ENCODE assay signal across 16 cellular contexts in the genomic region with DNA sequence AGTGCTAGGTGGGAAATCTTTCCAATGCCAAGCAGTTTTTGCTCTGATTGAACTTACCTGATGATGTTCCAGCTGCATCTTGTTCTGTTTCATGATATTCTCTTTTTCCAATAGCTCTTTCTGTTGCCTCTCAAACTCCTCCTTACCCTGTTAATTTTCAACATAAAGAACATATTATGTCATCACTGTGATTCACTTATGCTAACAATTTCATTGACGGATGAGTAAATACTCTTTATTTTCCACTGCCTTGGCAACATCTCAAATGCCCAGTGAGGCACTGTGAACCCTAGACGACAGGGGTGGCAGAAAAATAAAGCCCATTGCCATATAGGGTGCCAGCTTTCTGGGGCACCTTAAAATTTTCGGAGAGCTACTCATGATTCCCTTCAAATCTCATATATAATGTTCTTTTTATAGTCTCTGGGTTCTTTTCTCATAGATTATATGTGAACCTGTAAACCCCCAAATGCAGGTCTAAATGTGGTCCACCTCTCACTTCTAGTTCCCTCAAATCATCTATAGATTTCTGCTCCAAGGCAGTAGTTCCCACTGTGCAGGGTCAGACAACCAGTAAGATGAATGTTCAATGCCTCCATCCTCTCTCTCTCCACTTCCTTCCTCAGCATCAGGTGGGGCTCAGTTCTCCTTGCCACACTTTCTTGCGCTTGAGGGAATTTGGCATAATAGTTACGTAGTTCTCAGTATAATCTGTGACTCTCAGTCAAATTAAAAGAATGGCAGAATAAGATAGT. TPM values are rescaled to one million over a fixed set of nuclear protein-coding genes. Genes with fewer than 3 reads are reported as not detected.
DNase-seq lines count a peak whose midpoint lies in the region; ATAC-seq and TF ChIP-seq lines count a peak whose summit lies in the region.
"Had no signal": no experiment of that assay in that cellular context is flagged by ENCODE, and none has a peak within 500 bp of the region (broad histone marks: within the 10 kb centered on the region; RNA-seq: fewer than 3 reads in every experiment).

No MANE protein-coding gene starts in this region.

- H3K4me1 ChIP-seq in esophagus muscularis mucosa, result no peaks in the 10 kb centered on the region
- H3K4me1 ChIP-seq in neural progenitor cell, result peaks cover 8% of the 10 kb centered on the region
- H3K4me1 ChIP-seq: upper lobe of right lung had no signal

- intact Hi-C loops in Calu3 (cut with micrococcal nuclease; ENCODE audit: unreplicated experiment) (no loop called here), esophagus muscularis mucosa (cut with DNase I) (no loop called here)

- BruUV-seq in Calu3 (replicated peaks; lab: Mats Ljungman, UMichigan), result no TSS peak

- TF ChIP-seq CTCF in Calu3 (IDR thresholded peaks at IDR 0.05; ENCODE audit: unreplicated experiment), result no peak
- TF ChIP-seq CTCF in esophagus muscularis mucosa (IDR thresholded peaks at IDR 0.05), result no peak
- TF ChIP-seq CTCF in osteocyte (IDR thresholded peaks at IDR 0.05), result no peak
- TF ChIP-seq CTCF in neural progenitor cell (IDR thresholded peaks at IDR 0.05), result no peak

- H3K9me3 Mint-ChIP-seq in Calu3 (ENCODE audit: low read depth, unreplicated experiment) (no peaks in the 10 kb centered on the region), osteocyte (ENCODE audit: unreplicated experiment) (no peaks in the 10 kb centered on the region), neural progenitor cell (no peaks in the 10 kb centered on the region)
- H3K9me3 Mint-ChIP-seq: CD4-positive, alpha-beta T cell had no signal

- no peaks in the 10 kb centered on the region for H3K27me3 ChIP-seq in esophagus muscularis mucosa
- H3K27me3 ChIP-seq in neural progenitor cell, result no peaks in the 10 kb centered on the region
- H3K27me3 ChIP-seq: upper lobe of right lung had no signal

- 85% methylated on average over 5 of the region's 5 CpGs for WGBS in esophagus muscularis mucosa

- CTCF ChIA-PET in Calu3 (lab: Charles Lee), result interaction anchor here (0.7 to 1.0 kb wide), 3 partner anchors 9 to 43 kb away, joined by 3 to 9 read pairs (median 3); no protein-coding TSS in a partner anchor

- peaks cover 20% of the 10 kb centered on the region for H3K4me1 Mint-ChIP-seq in Calu3 (ENCODE audit: low read depth, unreplicated experiment)
- H3K4me1 Mint-ChIP-seq in osteocyte (ENCODE audit: unreplicated experiment), result peaks cover 9% of the 10 kb centered on the region
- H3K4me1 Mint-ChIP-seq in neural progenitor cell, result peaks cover 2% of the 10 kb centered on the region

- DNase-seq in Calu3 (peak; percentile 39), RKO (ENCODE audit: low spot score) (peak; percentile 14), esophagus muscularis mucosa (ENCODE audit: extremely low spot score) (peak; percentile 37), osteocyte (ENCODE audit: extremely low spot score, unreplicated experiment) (peak; percentile 19), GM19238 (ENCODE audit: insufficient read length, low spot score) (no peak), neural progenitor cell (ENCODE audit: low spot score) (no peak)
- DNase-seq in stimulated activated naive CD4-positive, alpha-beta T cell treated with Interleukin-2 at 50 U/mL for 16 hours (lab: John Stamatoyannopoulos, UW), result no peak
- DNase-seq: activated CD4-positive, alpha-beta T cell treated with anti-CD3 and anti-CD28 coated beads for 1 hour; activated effector memory CD4-positive, alpha-beta T cell treated with anti-CD3 and anti-CD28 coated beads, Interleukin-2, amount 50 U/mL, for 16 hours; CD4-positive, alpha-beta T cell; cortex of kidney; lower lobe of right lung; NCI-H2227 treated with DMSO at 0.1 percent for 48 hours; upper lobe of right lung had no signal

- no peaks in the 10 kb centered on the region for H3K79me2 ChIP-seq in neural progenitor cell (ENCODE audit: low read depth)

- H3K36me3 ChIP-seq in esophagus muscularis mucosa (peaks cover 40 to 99% (median 80%) of the 10 kb centered on the region in 4 donors), neural progenitor cell (no peaks in the 10 kb centered on the region)

- H3K4me2 ChIP-seq in neural progenitor cell, result no peak overlapping the region

- peaks cover 34% of the 10 kb centered on the region for H3K36me3 Mint-ChIP-seq in Calu3 (ENCODE audit: insufficient read depth, unreplicated experiment)
- peaks cover 38% of the 10 kb centered on the region for H3K36me3 Mint-ChIP-seq in osteocyte (ENCODE audit: unreplicated experiment)
- H3K36me3 Mint-ChIP-seq in neural progenitor cell, result peaks cover 82% of the 10 kb centered on the region

- no peak for TF ChIP-seq POLR2A in esophagus muscularis mucosa (IDR thresholded peaks at IDR 0.05; ENCODE audit: low read depth)

- H3F3A ChIP-seq in neural progenitor cell (ENCODE audit: low read depth), result peaks cover 8% of the 10 kb centered on the region

- no peaks in the 10 kb centered on the region for H3K27me3 Mint-ChIP-seq in Calu3 (ENCODE audit: unreplicated experiment)
- no peaks in the 10 kb centered on the region for H3K27me3 Mint-ChIP-seq in osteocyte (ENCODE audit: unreplicated experiment)
- H3K27me3 Mint-ChIP-seq in neural progenitor cell (ENCODE audit: insufficient read depth, low read depth), result peaks cover 2% of the 10 kb centered on the region
- H3K27me3 Mint-ChIP-seq: CD4-positive, alpha-beta T cell had no signal

- peak overlapping the region; percentile 42 for H3K4me3 Mint-ChIP-seq in Calu3 (ENCODE audit: low read depth, unreplicated experiment)
- no peak overlapping the region for H3K4me3 Mint-ChIP-seq in osteocyte (ENCODE audit: unreplicated experiment)
- H3K4me3 Mint-ChIP-seq in neural progenitor cell, result no peak overlapping the region
- H3K4me3 Mint-ChIP-seq: CD4-positive, alpha-beta T cell had no signal

- H3K9ac ChIP-seq in neural progenitor cell, result no peak overlapping the region

- H2AFZ ChIP-seq in neural progenitor cell (replicated peaks), result no peak overlapping the region

- H4K20me1 ChIP-seq in neural progenitor cell (ENCODE audit: low read depth), result no peaks in the 10 kb centered on the region

- no peaks in the 10 kb centered on the region for H3K9me3 ChIP-seq in esophagus muscularis mucosa
- no peaks in the 10 kb centered on the region for H3K9me3 ChIP-seq in neural progenitor cell (ENCODE audit: low read depth)
- H3K9me3 ChIP-seq: lower lobe of right lung, upper lobe of right lung had no signal

- ATAC-seq in GM21423 (IDR thresholded peaks at IDR 0.05; ENCODE audit: unreplicated experiment), result no peak
- ATAC-seq: upper lobe of right lung had no signal

- TF ChIP-seq EP300 in esophagus muscularis mucosa (IDR thresholded peaks at IDR 0.05), result no peak

- H3K4me3 ChIP-seq in esophagus muscularis mucosa, result no peak overlapping the region
- no peak overlapping the region for H3K4me3 ChIP-seq in neural progenitor cell
- H3K4me3 ChIP-seq: lower lobe of right lung, SK-N-MC, upper lobe of right lung had no signal

- H3K27ac Mint-ChIP-seq in Calu3 (ENCODE audit: unreplicated experiment), result peak overlapping the region; percentile 95
- peak overlapping the region; percentile 72 for H3K27ac Mint-ChIP-seq in osteocyte (ENCODE audit: unreplicated experiment)
- no peak overlapping the region for H3K27ac Mint-ChIP-seq in neural progenitor cell
- H3K27ac Mint-ChIP-seq: CD4-positive, alpha-beta T cell had no signal

- H3K27ac ChIP-seq in esophagus muscularis mucosa (replicated peaks in 1 of 4), result no peak overlapping the region
- no peak overlapping the region for H3K27ac ChIP-seq in neural progenitor cell
- H3K27ac ChIP-seq: lower lobe of right lung, SK-N-MC, upper lobe of right lung had no signal

RNA-seq across cellular contexts. Expression of gene NEDD9, which starts 44.1 kb away (rescaled TPM):
- total RNA-seq in Calu3 (2022) (18.2 and 28.1 TPM in 2 replicates), esophagus muscularis mucosa (10 to 100 TPM; 18.3 to 47.2 (median 32.9) TPM), osteocyte (8.8 and 10.3 TPM in 2 replicates), neural progenitor cell (ENCODE audit: low replicate concordance) (4.9 and 8.2 TPM in 2 replicates)

Comparison
In these comparisons a context has a peak if more than half of its experiments do, and no peak if none do; other contexts are left out.
1. DNase-seq: peak in Calu3 (single experiment), RKO (single experiment), esophagus muscularis mucosa (single experiment) and osteocyte (single experiment); none in stimulated activated naive CD4-positive, alpha-beta T cell treated with Interleukin-2 at 50 U/mL for 16 hours (single experiment), GM19238 (single experiment) and neural progenitor cell (single experiment).